In genomic region chr6:40588070-40588384, GRCh38 we compare ENCODE assay signal across 9 cellular contexts. TPM values are rescaled to one million over a fixed set of nuclear protein-coding genes. Genes with fewer than 3 reads are reported as not detected.
DNase-seq lines count a peak whose midpoint lies in the region; ATAC-seq and TF ChIP-seq lines count a peak whose summit lies in the region.
"Had no signal": no experiment of that assay in that cellular context is flagged by ENCODE, and none has a peak within 500 bp of the region (broad histone marks: within the 10 kb centered on the region; RNA-seq: fewer than 3 reads in every experiment).

No MANE protein-coding gene starts in this region.

- no peak for ATAC-seq in IMR-90 (ENCODE audit: low read depth)
- ATAC-seq in HG03175 (IDR thresholded peaks at IDR 0.05; ENCODE audit: unreplicated experiment) = no peak
- ATAC-seq in GM19035 (IDR thresholded peaks at IDR 0.05; ENCODE audit: unreplicated experiment) = no peak

- in situ Hi-C loops in IMR-90 (cut with MboI; ENCODE audit: low sequenced_read_pairs) = no loop called here

- H3K4me3 ChIP-seq in BLaER1 (peak overlapping the region; percentile 86), IMR-90 (ENCODE audit: insufficient read depth, low read depth, low read length) (no peak overlapping the region), epithelial cell of esophagus (ENCODE audit: low read length) (no peak overlapping the region), ovary (peak overlapping the region; percentile 33)

- H4K20me1 ChIP-seq in BLaER1 (peaks cover 28% of the 10 kb centered on the region), IMR-90 (ENCODE audit: insufficient read depth, low read length) (no peaks in the 10 kb centered on the region)

- no peak overlapping the region for H2BK15ac ChIP-seq in IMR-90 (ENCODE audit: low read depth, low read length)

- WGBS in IMR-90 (ENCODE audit: extremely low coverage in 2 of 2, insufficient read length in 1 of 2), 2 experiments = no CpG with 5 or more reads among the region's 11 CpGs
- WGBS in ovary, 3 donors = 11 to 19% (median 11%) methylated on average over 9 to 11 of the region's 11 CpGs

- H3K4me2 ChIP-seq in BLaER1 = peak overlapping the region; percentile 98
- no peak overlapping the region for H3K4me2 ChIP-seq in IMR-90 (ENCODE audit: low read depth, low read length)

- no peak overlapping the region for H2BK120ac ChIP-seq in IMR-90 (ENCODE audit: low read depth, low read length)

- H4K91ac ChIP-seq in IMR-90 (ENCODE audit: insufficient read depth, low read depth, low read length) = no peak overlapping the region

- BruUV-seq in IMR-90 (replicated peaks; lab: Mats Ljungman, UMichigan) = no TSS peak

- H4K5ac ChIP-seq in IMR-90 (ENCODE audit: low read depth, low read length) = no peak overlapping the region

- no peak overlapping the region for H3K56ac ChIP-seq in IMR-90 (ENCODE audit: extremely low read depth, insufficient read depth, low read length)

- POLR2A ChIA-PET in IMR-90 (lab: Charles Lee; ENCODE audit: unreplicated experiment) = no interaction called here

- no peak overlapping the region for H3K23ac ChIP-seq in IMR-90 (ENCODE audit: low read depth, low read length)

- no peaks in the 10 kb centered on the region for H3K79me1 ChIP-seq in IMR-90 (ENCODE audit: low read depth in 1 of 2, low read length in 2 of 2)

- intact Hi-C loops in IMR-90 (cut with micrococcal nuclease) = no loop called here
- intact Hi-C loops in ovary (cut with DNase I) = loop anchor here in 1 of 4 donors (10.0 kb wide), 1 partner anchor 437 kb away; no protein-coding TSS in a partner anchor

- H3K36me3 ChIP-seq in BLaER1 = no peaks in the 10 kb centered on the region
- no peaks in the 10 kb centered on the region for H3K36me3 ChIP-seq in IMR-90 (ENCODE audit: control insufficient read depth, insufficient read depth, low read length)
- H3K36me3 ChIP-seq in ovary = no peaks in the 10 kb centered on the region

- H3K9ac ChIP-seq in BLaER1 = peak overlapping the region; percentile 84; the same call in 1 of the 2 replicates
- H3K9ac ChIP-seq in IMR-90 (ENCODE audit: low read depth, low read length) = no peak overlapping the region

- peak overlapping the region; percentile 78 for H3K27ac ChIP-seq in BLaER1
- H3K27ac ChIP-seq in IMR-90 (ENCODE audit: insufficient read depth, low read length) = no peak overlapping the region
- H3K27ac ChIP-seq in ovary = peak overlapping the region in 1 of 2 donors; percentile 71

- H3K4ac ChIP-seq in IMR-90 (ENCODE audit: low read depth, low read length) = no peak overlapping the region

- no peak for TF ChIP-seq EP300 in ovary (IDR thresholded peaks at IDR 0.05)

- no peak overlapping the region for H2AK9ac ChIP-seq in IMR-90 (replicated peaks; ENCODE audit: low read depth, low read length, poor library complexity)

- no peak overlapping the region for H2AK5ac ChIP-seq in IMR-90 (ENCODE audit: low read depth, low read length)

- H3K27me3 ChIP-seq in BLaER1 = peaks cover 8% of the 10 kb centered on the region
- peaks cover 32% of the 10 kb centered on the region for H3K27me3 ChIP-seq in IMR-90 (ENCODE audit: control insufficient read depth, insufficient read depth, low read length)
- H3K27me3 ChIP-seq in ovary = no peaks in the 10 kb centered on the region

- H3K9me3 ChIP-seq in BLaER1 = no peaks in the 10 kb centered on the region
- no peaks in the 10 kb centered on the region for H3K9me3 ChIP-seq in IMR-90 (ENCODE audit: control insufficient read depth, insufficient read depth, low read length)
- no peaks in the 10 kb centered on the region for H3K9me3 ChIP-seq in ovary

- CTCF ChIA-PET in IMR-90 (lab: Yijun Ruan, JAX) = interaction anchor here (0.7 to 1.0 kb wide), 2 partner anchors 12 to 60 kb away, joined by 3 read pairs; no protein-coding TSS in a partner anchor

- TF ChIP-seq POLR2A in IMR-90 (IDR thresholded peaks at IDR 0.05; ENCODE audit: low read depth, low read length) = no peak
- TF ChIP-seq POLR2A in ovary (IDR thresholded peaks at IDR 0.05) = no peak

- H2AFZ ChIP-seq in IMR-90 (replicated peaks; ENCODE audit: low read length, poor library complexity) = peak overlapping the region; percentile 79

- H3K9me1 ChIP-seq in IMR-90 (ENCODE audit: insufficient read depth, low read length) = no peaks in the 10 kb centered on the region

- dilution Hi-C loops in IMR-90 (cut with HindIII; ENCODE audit: low sequenced_read_pairs, unreplicated experiment) = no loop called here

- no peak for DNase-seq in IMR-90
- DNase-seq in epithelial cell of esophagus (ENCODE audit: low read depth) = no peak
- DNase-seq in ovary = no peak
- DNase-seq in A172 (ENCODE audit: low spot score) = no peak
- DNase-seq in hippocampal formation (lab: John Stamatoyannopoulos, UW) = no peak

- H4K8ac ChIP-seq in IMR-90 (ENCODE audit: low read depth in 2 of 2, low read length in 2 of 2) = no peak overlapping the region

- H2BK20ac ChIP-seq in IMR-90 (ENCODE audit: low read depth, low read length) = no peak overlapping the region

- TF ChIP-seq CTCF in IMR-90 (conservative IDR thresholded peaks at IDR 0.05; ENCODE audit: low read depth, low read length) = no peak
- peak; percentile 16 for TF ChIP-seq CTCF in epithelial cell of esophagus (IDR thresholded peaks at IDR 0.05; ENCODE audit: insufficient read depth, low read depth, low read length, missing control alignments)
- TF ChIP-seq CTCF in ovary (IDR thresholded peaks at IDR 0.05) = no peak

- H3K18ac ChIP-seq in IMR-90 (ENCODE audit: low read depth, low read length) = no peak overlapping the region

- H3K4me1 ChIP-seq in BLaER1 (peaks cover 39% of the 10 kb centered on the region), IMR-90 (ENCODE audit: control insufficient read depth, insufficient read depth, low read length) (no peaks in the 10 kb centered on the region), ovary (ENCODE audit: insufficient read depth) (peaks cover 2% of the 10 kb centered on the region)

- H3K14ac ChIP-seq in IMR-90 (replicated peaks; ENCODE audit: low read depth, low read length) = no peak overlapping the region

- H2BK5ac ChIP-seq in IMR-90 (ENCODE audit: low read depth, low read length, poor library complexity, severe bottlenecking) = no peak overlapping the region

- no peak for TF ChIP-seq RAD21 in IMR-90 (IDR thresholded peaks at IDR 0.05; ENCODE audit: low read length)

TF ChIP-seq in IMR-90, 13 proteins besides CTCF, POLR2A, EP300 and RAD21:
- TF ChIP-seq SMC3 (IDR thresholded peaks at IDR 0.05; ENCODE audit: low read depth, low read length) (no peak), CHD1 (IDR thresholded peaks at IDR 0.05; ENCODE audit: low read depth, low read length) (no peak), FOS (IDR thresholded peaks at IDR 0.05; ENCODE audit: low read depth, low read length) (no peak), BHLHE40 (IDR thresholded peaks at IDR 0.05; ENCODE audit: low read depth, low read length) (no peak), USF2 (IDR thresholded peaks at IDR 0.05; ENCODE audit: low read depth, low read length) (no peak), MAZ (IDR thresholded peaks at IDR 0.05; ENCODE audit: borderline replicate concordance, low read depth, low read length) (no peak), NFE2L2 (IDR thresholded peaks at IDR 0.05; ENCODE audit: low read depth, low read length) (no peak), MAFK (IDR thresholded peaks at IDR 0.05; ENCODE audit: low read depth, low read length) (no peak), RCOR1 (IDR thresholded peaks at IDR 0.05; ENCODE audit: insufficient replicate concordance, low read length) (no peak), MXI1 (IDR thresholded peaks at IDR 0.05; ENCODE audit: borderline replicate concordance, low read depth, low read length) (no peak), CEBPB (IDR thresholded peaks at IDR 0.05; ENCODE audit: low read depth, low read length) (no peak), ELK1 (IDR thresholded peaks at IDR 0.05; ENCODE audit: borderline replicate concordance, low read depth, low read length) (no peak), RFX5 (IDR thresholded peaks at IDR 0.05; ENCODE audit: low read depth, low read length) (no peak)
TF ChIP-seq in IMR-90: peak in this region for 0.

RNA-seq across cellular contexts. Expression of gene LRFN2, which starts 0.9 kb away (rescaled TPM):
- total RNA-seq in IMR-90 (2012; rRNA removed) (not detected in 2 replicates), ovary (1 to 10 TPM in 3 of 7 donors, under 1 TPM in 4; 0.34 to 2.2 (median 0.66) TPM)
- polyA plus RNA-seq in IMR-90 (2012; rRNA removed) (not detected in 2 replicates), ovary (under 1 TPM; 0.10 to 0.68 TPM)
- not detected in 2 replicates for polyA plus RNA-seq in IMR-90 (2012; cell fraction: cytosol; rRNA removed)
- polyA plus RNA-seq in IMR-90 (2012; cell fraction: nucleus; rRNA removed; ENCODE audit: low replicate concordance) = not detected in 2 replicates
- not detected in 2 replicates for total RNA-seq in A172 (2014; rRNA removed; shearing (Covaris generic))
- total RNA-seq: activated CD8-positive, alpha-beta memory T cell treated with anti-CD3 and anti-CD28 coated beads for 36 hours had no signal

Comparison
In these comparisons a context has a peak if more than half of its experiments do, and no peak if none do; other contexts are left out.
1. H3K4me3 ChIP-seq: peak in BLaER1 (single experiment) and ovary (single experiment); none in IMR-90 (single experiment) and epithelial cell of esophagus (single experiment).